Comparison of ENCODE assay signal across 14 cellular contexts in the genomic region with DNA sequence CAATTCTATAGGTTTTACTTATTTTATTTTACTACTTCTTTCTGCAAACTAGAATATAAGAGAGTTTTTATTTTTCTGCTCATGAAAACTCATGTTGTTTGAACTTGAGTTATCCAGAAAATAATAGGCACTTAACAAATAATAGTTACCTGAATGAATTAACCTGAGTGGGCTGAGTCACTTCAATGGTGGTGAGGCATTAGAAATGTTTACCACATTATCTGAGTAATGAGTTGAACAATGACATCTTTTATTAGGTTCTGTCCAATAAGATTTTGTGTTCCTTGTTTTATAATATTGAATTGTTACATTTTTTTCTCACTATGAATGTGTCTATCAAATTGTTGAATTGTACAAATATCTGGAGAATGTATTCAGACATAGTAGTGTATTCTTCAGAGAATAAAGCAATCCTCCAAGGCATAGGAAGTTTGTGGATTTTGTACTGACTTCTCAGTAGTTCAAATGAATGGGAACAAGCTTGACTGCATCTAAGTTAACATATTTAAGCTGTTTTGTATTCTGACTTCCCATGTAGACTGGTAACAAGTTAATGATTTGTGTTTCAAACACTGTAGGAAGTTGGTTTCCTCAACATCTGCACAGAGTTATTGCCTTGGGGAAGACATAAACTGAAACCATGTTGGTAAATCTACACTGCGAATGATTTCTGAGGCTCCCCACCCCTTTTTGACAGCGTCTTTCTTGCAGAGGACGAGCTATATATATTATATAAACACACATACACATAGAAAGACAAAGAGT.
DNase-seq lines count a peak whose midpoint lies in the region; ATAC-seq, FAIRE-seq and TF ChIP-seq lines count a peak whose summit lies in the region.
"Had no signal": no experiment of that assay in that cellular context is flagged by ENCODE, and none has a peak within 500 bp of the region (broad histone marks: within the 10 kb centered on the region; RNA-seq: fewer than 3 reads in every experiment).

No MANE protein-coding gene starts in this region.

- no peak overlapping the region for H2AFZ ChIP-seq in GM12878 (ENCODE audit: control insufficient read depth, low read depth, low read length)

- TF ChIP-seq RAD21 in GM12878 (IDR thresholded peaks at IDR 0.05; ENCODE audit: insufficient read depth, low read depth, low read length), result no peak

- intact Hi-C loops in GM12878 (cut with micrococcal nuclease; ENCODE audit: unreplicated experiment), result no loop called here

- no peak for TF ChIP-seq POLR2A in GM12878 (IDR thresholded peaks at IDR 0.05; ENCODE audit: low read depth, low read length)

- H3K36me3 ChIP-seq in GM12878 (ENCODE audit: control insufficient read depth in 2 of 2, insufficient read depth in 2 of 2, low read length in 1 of 2), result no peaks in the 10 kb centered on the region

- DNase-seq in GM12878 (ENCODE audit: low read depth, low spot score) (peak; percentile 16), NCI-H1436 (lab: John Stamatoyannopoulos, UW) (no peak), RKO (ENCODE audit: low spot score) (no peak)
- no peak for DNase-seq in stimulated activated CD4-positive, alpha-beta T cell treated with anti-CD3 and anti-CD28 coated beads, Interleukin-4, amount 100 ng/mL, for 24 hours
- DNase-seq: activated CD8-positive, alpha-beta memory T cell treated with anti-CD3 and anti-CD28 coated beads, Interleukin-2, amount 50 U/mL, for 4 hours; activated naive CD8-positive, alpha-beta T cell treated with anti-CD3 and anti-CD28 coated beads, Interleukin-2, amount 10 ng/mL, durations not matched to agents 7 days and 5 days; erythroblast; stimulated activated naive CD8-positive, alpha-beta T cell treated with anti-CD3 and anti-CD28 coated beads, Interleukin-15, Interleukin-2, amounts not matched to agents 100 U/mL and 50 U/mL, for 24 hours had no signal

- no peak for TF ChIP-seq EP300 in GM12878 (IDR thresholded peaks at IDR 0.05; ENCODE audit: borderline replicate concordance in 1 of 2, control insufficient read depth in 1 of 2, low read depth in 2 of 2, low read length in 2 of 2)

- no peak overlapping the region for H3K4me3 ChIP-seq in GM12878

- RAD21 ChIA-PET in GM12878 (lab: Charles Lee; ENCODE audit: unreplicated experiment), result no interaction called here

- H3K9ac ChIP-seq in GM12878 (ENCODE audit: control insufficient read depth, insufficient read depth, low read length), result no peak overlapping the region

- CTCF ChIA-PET in GM12878 (lab: Yijun Ruan, JAX), result interaction anchor here (1.2 kb wide), 1 partner anchor 15 kb away, joined by 5 read pairs; no protein-coding TSS in a partner anchor

- no peak for FAIRE-seq in GM12878 (lab: Jason Lieb, UNC)
- FAIRE-seq: RCC 7860, TTC549 had no signal

- in situ Hi-C loops in GM12878 (cut with MboI), result no loop called here

- H3K27ac ChIP-seq in GM12878 (ENCODE audit: control insufficient read depth, insufficient read depth), result no peak overlapping the region

- no peaks in the 10 kb centered on the region for H4K20me1 ChIP-seq in GM12878 (ENCODE audit: control insufficient read depth, insufficient read depth)

- ATAC-seq in GM18517 (IDR thresholded peaks at IDR 0.05; ENCODE audit: unreplicated experiment), result peak; percentile 89
- ATAC-seq in GM21528 (IDR thresholded peaks at IDR 0.05; ENCODE audit: low FRiP score, unreplicated experiment), result peak; percentile 67
- peak; percentile 97 for ATAC-seq in HG03108 (IDR thresholded peaks at IDR 0.05; ENCODE audit: unreplicated experiment)
- no peak; the same call in 2 of the 3 replicates for ATAC-seq in GM12878
- ATAC-seq in SK-N-SH treated with all-trans-retinoic acid at 6 μM for 48 hours, result no peak
- ATAC-seq: stimulated activated naive CD8-positive, alpha-beta T cell treated with anti-CD3 and anti-CD28 coated beads, Interleukin-15, Interleukin-2, amounts not matched to agents 100 U/mL and 50 U/mL, for 24 hours had no signal

- H3K27me3 ChIP-seq in GM12878 (replicated peaks in 1 of 2; ENCODE audit: control insufficient read depth in 2 of 2, insufficient read depth in 2 of 2, low read length in 1 of 2), result no peaks in the 10 kb centered on the region

- H3K4me2 ChIP-seq in GM12878 (ENCODE audit: control insufficient read depth, insufficient read depth), result no peak overlapping the region

- no peak for TF ChIP-seq CTCF in GM12878 (IDR thresholded peaks at IDR 0.05 in 2 of 3, conservative IDR thresholded peaks at IDR 0.05 in 1 of 3; ENCODE audit: control insufficient read depth in 2 of 3, extremely low read depth in 1 of 3, insufficient read depth in 1 of 3, low read depth in 3 of 3, low read length in 3 of 3)

- no peaks in the 10 kb centered on the region for H3K9me3 ChIP-seq in GM12878 (replicated peaks; ENCODE audit: control insufficient read depth, insufficient read depth, low read length)

- H3K4me1 ChIP-seq in GM12878 (ENCODE audit: control insufficient read depth, insufficient read depth, low read length), result no peaks in the 10 kb centered on the region

- POLR2A ChIA-PET in GM12878 (lab: Charles Lee), result no interaction called here

- H3K79me2 ChIP-seq in GM12878 (ENCODE audit: control insufficient read depth, insufficient read depth, low read length), result no peaks in the 10 kb centered on the region

- no TSS peak for BruUV-seq in GM12878 (replicated peaks; lab: Mats Ljungman, UMichigan)

- WGBS in GM12878 (ENCODE audit: insufficient coverage, insufficient replicate concordance, low lambda C conversion rate, missing lambda C conversion rate), result 21% methylated on average over 3 of the region's 3 CpGs

- SMC1A ChIA-PET in GM12878 (lab: Charles Lee; ENCODE audit: uncharacterized antibody, unreplicated experiment), result no interaction called here

TF ChIP-seq in GM12878, 131 proteins besides CTCF, POLR2A, EP300 and RAD21 (continues in another document):
- TF ChIP-seq BMI1 (IDR thresholded peaks at IDR 0.05; ENCODE audit: borderline replicate concordance) (no peak), ZNF622 (IDR thresholded peaks at IDR 0.05) (no peak), KAT2A (conservative IDR thresholded peaks at IDR 0.05; ENCODE audit: control insufficient read depth, low read depth, low read length) (no peak), TCF7 (IDR thresholded peaks at IDR 0.05; ENCODE audit: borderline replicate concordance) (no peak), SMAD5 (IDR thresholded peaks at IDR 0.05; ENCODE audit: low read depth) (no peak), FOXM1 (IDR thresholded peaks at IDR 0.05; ENCODE audit: low read depth, low read length) (no peak)
- TF ChIP-seq, protein P1, sequence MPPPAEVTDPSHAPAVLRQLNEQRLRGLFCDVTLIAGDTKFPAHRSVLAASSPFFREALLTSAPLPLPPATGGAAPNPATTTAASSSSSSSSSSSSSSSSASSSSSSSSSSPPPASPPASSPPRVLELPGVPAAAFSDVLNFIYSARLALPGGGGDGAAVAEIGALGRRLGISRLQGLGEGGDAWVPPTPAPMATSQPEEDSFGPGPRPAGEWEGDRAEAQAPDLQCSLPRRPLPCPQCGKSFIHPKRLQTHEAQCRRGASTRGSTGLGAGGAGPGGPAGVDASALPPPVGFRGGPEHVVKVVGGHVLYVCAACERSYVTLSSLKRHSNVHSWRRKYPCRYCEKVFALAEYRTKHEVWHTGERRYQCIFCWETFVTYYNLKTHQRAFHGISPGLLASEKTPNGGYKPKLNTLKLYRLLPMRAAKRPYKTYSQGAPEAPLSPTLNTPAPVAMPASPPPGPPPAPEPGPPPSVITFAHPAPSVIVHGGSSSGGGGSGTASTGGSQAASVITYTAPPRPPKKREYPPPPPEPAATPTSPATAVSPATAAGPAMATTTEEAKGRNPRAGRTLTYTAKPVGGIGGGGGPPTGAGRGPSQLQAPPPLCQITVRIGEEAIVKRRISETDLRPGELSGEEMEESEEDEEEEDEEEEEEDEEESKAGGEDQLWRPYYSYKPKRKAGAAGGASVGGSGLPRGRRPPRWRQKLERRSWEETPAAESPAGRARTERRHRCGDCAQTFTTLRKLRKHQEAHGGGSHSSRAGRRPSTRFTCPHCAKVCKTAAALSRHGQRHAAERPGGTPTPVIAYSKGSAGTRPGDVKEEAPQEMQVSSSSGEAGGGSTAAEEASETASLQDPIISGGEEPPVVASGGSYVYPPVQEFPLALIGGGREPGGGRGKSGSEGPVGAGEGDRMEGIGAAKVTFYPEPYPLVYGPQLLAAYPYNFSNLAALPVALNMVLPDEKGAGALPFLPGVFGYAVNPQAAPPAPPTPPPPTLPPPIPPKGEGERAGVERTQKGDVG (CRISPR knock-in tag; IDR thresholded peaks at IDR 0.05), result no peak

TF ChIP-seq in SK-N-SH treated with all-trans-retinoic acid at 6 μM for 48 hours, 23 proteins besides CTCF, POLR2A, EP300 and RAD21 (continues in another document):
- no peak for TF ChIP-seq ZNF565 (CRISPR knock-in tag; conservative IDR thresholded peaks at IDR 0.05; ENCODE audit: low read depth)
- no peak for TF ChIP-seq ZNF70 (CRISPR knock-in tag; IDR thresholded peaks at IDR 0.05)
- TF ChIP-seq, protein P2, sequence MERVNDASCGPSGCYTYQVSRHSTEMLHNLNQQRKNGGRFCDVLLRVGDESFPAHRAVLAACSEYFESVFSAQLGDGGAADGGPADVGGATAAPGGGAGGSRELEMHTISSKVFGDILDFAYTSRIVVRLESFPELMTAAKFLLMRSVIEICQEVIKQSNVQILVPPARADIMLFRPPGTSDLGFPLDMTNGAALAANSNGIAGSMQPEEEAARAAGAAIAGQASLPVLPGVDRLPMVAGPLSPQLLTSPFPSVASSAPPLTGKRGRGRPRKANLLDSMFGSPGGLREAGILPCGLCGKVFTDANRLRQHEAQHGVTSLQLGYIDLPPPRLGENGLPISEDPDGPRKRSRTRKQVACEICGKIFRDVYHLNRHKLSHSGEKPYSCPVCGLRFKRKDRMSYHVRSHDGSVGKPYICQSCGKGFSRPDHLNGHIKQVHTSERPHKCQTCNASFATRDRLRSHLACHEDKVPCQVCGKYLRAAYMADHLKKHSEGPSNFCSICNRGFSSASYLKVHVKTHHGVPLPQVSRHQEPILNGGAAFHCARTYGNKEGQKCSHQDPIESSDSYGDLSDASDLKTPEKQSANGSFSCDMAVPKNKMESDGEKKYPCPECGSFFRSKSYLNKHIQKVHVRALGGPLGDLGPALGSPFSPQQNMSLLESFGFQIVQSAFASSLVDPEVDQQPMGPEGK (CRISPR knock-in tag; IDR thresholded peaks at IDR 0.05; ENCODE audit: borderline replicate concordance), result no peak
- TF ChIP-seq TCF4 (CRISPR knock-in tag; IDR thresholded peaks at IDR 0.05; ENCODE audit: borderline replicate concordance), result no peak
- TF ChIP-seq OSR1 (CRISPR knock-in tag; IDR thresholded peaks at IDR 0.05), result no peak
- no peak for TF ChIP-seq PPARA (CRISPR knock-in tag; IDR thresholded peaks at IDR 0.05; ENCODE audit: borderline replicate concordance)

Comparison
In these comparisons a context has a peak if more than half of its experiments do, and no peak if none do; other contexts are left out.
1. ATAC-seq: peak in GM18517 (single experiment), GM21528 (single experiment) and HG03108 (single experiment); none in GM12878 (single experiment) and SK-N-SH treated with all-trans-retinoic acid at 6 μM for 48 hours (single experiment).